ENCODE assay signal across 16 cellular contexts in genomic region chr7:77388055-77388454, GRCh38.
"Had no signal": no experiment of that assay in that cellular context is flagged by ENCODE, and none has a peak within 500 bp of the region (broad histone marks: within the 10 kb centered on the region; RNA-seq: fewer than 3 reads in every experiment).

No MANE protein-coding gene starts in this region.

- H3K27me3 ChIP-seq: pancreas, stomach had no signal

- H3K9me3 Mint-ChIP-seq: activated CD4-positive, alpha-beta memory T cell treated with anti-CD3 and anti-CD28 coated beads for 36 hours; activated naive CD4-positive, alpha-beta T cell treated with anti-CD3 and anti-CD28 coated beads, Interleukin-2, amount 50 U/mL, for 72 hours; activated T-cell treated with anti-CD3 and anti-CD28 coated beads, Interleukin-2, amount 50 U/mL, for 4 hours; effector memory CD8-positive, alpha-beta T cell; nephron had no signal

- H3K27me3 Mint-ChIP-seq: activated CD4-positive, alpha-beta memory T cell treated with anti-CD3 and anti-CD28 coated beads for 36 hours; brain; effector memory CD8-positive, alpha-beta T cell had no signal

- H3K9me3 ChIP-seq: pancreas, stomach, thoracic aorta had no signal

- DNase-seq: activated CD4-positive, alpha-beta memory T cell treated with anti-CD3 and anti-CD28 coated beads for 36 hours; activated CD4-positive, alpha-beta T cell treated with anti-CD3 and anti-CD28 coated beads for 1 hour; activated effector memory CD4-positive, alpha-beta T cell treated with anti-CD3 and anti-CD28 coated beads, Interleukin-2, amount 50 U/mL, for 16 hours; activated T-cell treated with anti-CD3 and anti-CD28 coated beads, Interleukin-2, amount 50 U/mL, for 4 hours; amygdala; effector memory CD8-positive, alpha-beta T cell; hippocampal formation; pancreas; stimulated activated CD4-positive, alpha-beta T cell treated with anti-CD3 and anti-CD28 coated beads, Interleukin-4, amount 100 ng/mL, for 4 hours; stomach; T-helper 2 cell had no signal

- H3K4me3 ChIP-seq: lung, pancreas, stomach, thoracic aorta had no signal

- H3K27ac Mint-ChIP-seq: activated CD4-positive, alpha-beta memory T cell treated with anti-CD3 and anti-CD28 coated beads for 36 hours; activated naive CD4-positive, alpha-beta T cell treated with anti-CD3 and anti-CD28 coated beads, Interleukin-2, amount 50 U/mL, for 72 hours; brain; nephron had no signal

- H3K36me3 Mint-ChIP-seq: brain had no signal

- H3K4me3 Mint-ChIP-seq: activated CD4-positive, alpha-beta memory T cell treated with anti-CD3 and anti-CD28 coated beads for 36 hours; activated T-cell treated with anti-CD3 and anti-CD28 coated beads, Interleukin-2, amount 50 U/mL, for 4 hours; brain; effector memory CD8-positive, alpha-beta T cell; nephron had no signal

- H3K4me1 ChIP-seq: pancreas had no signal

- H3K27ac ChIP-seq: pancreas, stomach, thoracic aorta had no signal
